ENCODE assay signal across 2 cellular contexts in genomic region chr22:38716827-38717226, GRCh38.
TF ChIP-seq lines count a peak whose summit lies in the region.

No MANE protein-coding gene starts in this region.

TF ChIP-seq in GM23338, 12 proteins besides CTCF, POLR2A, EP300 and RAD21 (continued from another document):
- TF ChIP-seq, protein P1, sequence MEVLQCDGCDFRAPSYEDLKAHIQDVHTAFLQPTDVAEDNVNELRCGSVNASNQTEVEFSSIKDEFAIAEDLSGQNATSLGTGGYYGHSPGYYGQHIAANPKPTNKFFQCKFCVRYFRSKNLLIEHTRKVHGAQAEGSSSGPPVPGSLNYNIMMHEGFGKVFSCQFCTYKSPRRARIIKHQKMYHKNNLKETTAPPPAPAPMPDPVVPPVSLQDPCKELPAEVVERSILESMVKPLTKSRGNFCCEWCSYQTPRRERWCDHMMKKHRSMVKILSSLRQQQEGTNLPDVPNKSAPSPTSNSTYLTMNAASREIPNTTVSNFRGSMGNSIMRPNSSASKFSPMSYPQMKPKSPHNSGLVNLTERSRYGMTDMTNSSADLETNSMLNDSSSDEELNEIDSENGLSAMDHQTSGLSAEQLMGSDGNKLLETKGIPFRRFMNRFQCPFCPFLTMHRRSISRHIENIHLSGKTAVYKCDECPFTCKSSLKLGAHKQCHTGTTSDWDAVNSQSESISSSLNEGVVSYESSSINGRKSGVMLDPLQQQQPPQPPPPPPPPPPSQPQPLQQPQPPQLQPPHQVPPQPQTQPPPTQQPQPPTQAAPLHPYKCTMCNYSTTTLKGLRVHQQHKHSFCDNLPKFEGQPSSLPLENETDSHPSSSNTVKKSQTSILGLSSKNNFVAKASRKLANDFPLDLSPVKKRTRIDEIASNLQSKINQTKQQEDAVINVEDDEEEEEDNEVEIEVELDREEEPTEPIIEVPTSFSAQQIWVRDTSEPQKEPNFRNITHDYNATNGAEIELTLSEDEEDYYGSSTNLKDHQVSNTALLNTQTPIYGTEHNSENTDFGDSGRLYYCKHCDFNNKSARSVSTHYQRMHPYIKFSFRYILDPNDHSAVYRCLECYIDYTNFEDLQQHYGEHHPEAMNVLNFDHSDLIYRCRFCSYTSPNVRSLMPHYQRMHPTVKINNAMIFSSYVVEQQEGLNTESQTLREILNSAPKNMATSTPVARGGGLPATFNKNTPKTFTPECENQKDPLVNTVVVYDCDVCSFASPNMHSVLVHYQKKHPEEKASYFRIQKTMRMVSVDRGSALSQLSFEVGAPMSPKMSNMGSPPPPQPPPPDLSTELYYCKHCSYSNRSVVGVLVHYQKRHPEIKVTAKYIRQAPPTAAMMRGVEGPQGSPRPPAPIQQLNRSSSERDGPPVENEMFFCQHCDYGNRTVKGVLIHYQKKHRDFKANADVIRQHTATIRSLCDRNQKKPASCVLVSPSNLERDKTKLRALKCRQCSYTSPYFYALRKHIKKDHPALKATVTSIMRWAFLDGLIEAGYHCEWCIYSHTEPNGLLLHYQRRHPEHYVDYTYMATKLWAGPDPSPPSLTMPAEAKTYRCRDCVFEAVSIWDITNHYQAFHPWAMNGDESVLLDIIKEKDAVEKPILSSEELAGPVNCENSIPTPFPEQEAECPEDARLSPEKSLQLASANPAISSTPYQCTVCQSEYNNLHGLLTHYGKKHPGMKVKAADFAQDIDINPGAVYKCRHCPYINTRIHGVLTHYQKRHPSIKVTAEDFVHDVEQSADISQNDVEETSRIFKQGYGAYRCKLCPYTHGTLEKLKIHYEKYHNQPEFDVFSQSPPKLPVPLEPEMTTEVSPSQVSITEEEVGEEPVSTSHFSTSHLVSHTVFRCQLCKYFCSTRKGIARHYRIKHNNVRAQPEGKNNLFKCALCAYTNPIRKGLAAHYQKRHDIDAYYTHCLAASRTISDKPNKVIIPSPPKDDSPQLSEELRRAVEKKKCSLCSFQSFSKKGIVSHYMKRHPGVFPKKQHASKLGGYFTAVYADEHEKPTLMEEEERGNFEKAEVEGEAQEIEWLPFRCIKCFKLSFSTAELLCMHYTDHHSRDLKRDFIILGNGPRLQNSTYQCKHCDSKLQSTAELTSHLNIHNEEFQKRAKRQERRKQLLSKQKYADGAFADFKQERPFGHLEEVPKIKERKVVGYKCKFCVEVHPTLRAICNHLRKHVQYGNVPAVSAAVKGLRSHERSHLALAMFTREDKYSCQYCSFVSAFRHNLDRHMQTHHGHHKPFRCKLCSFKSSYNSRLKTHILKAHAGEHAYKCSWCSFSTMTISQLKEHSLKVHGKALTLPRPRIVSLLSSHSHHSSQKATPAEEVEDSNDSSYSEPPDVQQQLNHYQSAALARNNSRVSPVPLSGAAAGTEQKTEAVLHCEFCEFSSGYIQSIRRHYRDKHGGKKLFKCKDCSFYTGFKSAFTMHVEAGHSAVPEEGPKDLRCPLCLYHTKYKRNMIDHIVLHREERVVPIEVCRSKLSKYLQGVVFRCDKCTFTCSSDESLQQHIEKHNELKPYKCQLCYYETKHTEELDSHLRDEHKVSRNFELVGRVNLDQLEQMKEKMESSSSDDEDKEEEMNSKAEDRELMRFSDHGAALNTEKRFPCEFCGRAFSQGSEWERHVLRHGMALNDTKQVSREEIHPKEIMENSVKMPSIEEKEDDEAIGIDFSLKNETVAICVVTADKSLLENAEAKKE (CRISPR knock-in tag; IDR thresholded peaks at IDR 0.05) = no peak
- TF ChIP-seq REST (IDR thresholded peaks at IDR 0.05; ENCODE audit: unreplicated experiment) (no peak), ZNF331 (CRISPR knock-in tag; IDR thresholded peaks at IDR 0.05; ENCODE audit: low read depth) (no peak), NANOG (IDR thresholded peaks at IDR 0.05; ENCODE audit: borderline replicate concordance) (no peak), POLR2AphosphoS5 (IDR thresholded peaks at IDR 0.05; ENCODE audit: low read depth) (no peak), ZNF114 (CRISPR knock-in tag; IDR thresholded peaks at IDR 0.05) (no peak), EZH2 (IDR thresholded peaks at IDR 0.05; ENCODE audit: low read depth, unreplicated experiment) (no peak), STAT1 (IDR thresholded peaks at IDR 0.05; ENCODE audit: unreplicated experiment) (no peak), CREB1 (CRISPR knock-in tag; IDR thresholded peaks at IDR 0.05; ENCODE audit: low read depth) (no peak), EZH2phosphoT487 (IDR thresholded peaks at IDR 0.05; ENCODE audit: unreplicated experiment) (no peak), JUNB (IDR thresholded peaks at IDR 0.05; ENCODE audit: unreplicated experiment) (no peak)

TF ChIP-seq in WTC11, 78 proteins besides CTCF, POLR2A, EP300 and RAD21:
- TF ChIP-seq, protein P2, sequence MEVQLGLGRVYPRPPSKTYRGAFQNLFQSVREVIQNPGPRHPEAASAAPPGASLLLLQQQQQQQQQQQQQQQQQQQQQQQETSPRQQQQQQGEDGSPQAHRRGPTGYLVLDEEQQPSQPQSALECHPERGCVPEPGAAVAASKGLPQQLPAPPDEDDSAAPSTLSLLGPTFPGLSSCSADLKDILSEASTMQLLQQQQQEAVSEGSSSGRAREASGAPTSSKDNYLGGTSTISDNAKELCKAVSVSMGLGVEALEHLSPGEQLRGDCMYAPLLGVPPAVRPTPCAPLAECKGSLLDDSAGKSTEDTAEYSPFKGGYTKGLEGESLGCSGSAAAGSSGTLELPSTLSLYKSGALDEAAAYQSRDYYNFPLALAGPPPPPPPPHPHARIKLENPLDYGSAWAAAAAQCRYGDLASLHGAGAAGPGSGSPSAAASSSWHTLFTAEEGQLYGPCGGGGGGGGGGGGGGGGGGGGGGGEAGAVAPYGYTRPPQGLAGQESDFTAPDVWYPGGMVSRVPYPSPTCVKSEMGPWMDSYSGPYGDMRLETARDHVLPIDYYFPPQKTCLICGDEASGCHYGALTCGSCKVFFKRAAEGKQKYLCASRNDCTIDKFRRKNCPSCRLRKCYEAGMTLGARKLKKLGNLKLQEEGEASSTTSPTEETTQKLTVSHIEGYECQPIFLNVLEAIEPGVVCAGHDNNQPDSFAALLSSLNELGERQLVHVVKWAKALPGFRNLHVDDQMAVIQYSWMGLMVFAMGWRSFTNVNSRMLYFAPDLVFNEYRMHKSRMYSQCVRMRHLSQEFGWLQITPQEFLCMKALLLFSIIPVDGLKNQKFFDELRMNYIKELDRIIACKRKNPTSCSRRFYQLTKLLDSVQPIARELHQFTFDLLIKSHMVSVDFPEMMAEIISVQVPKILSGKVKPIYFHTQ (CRISPR knock-in tag; IDR thresholded peaks at IDR 0.05) = no peak
- no peak for TF ChIP-seq KAT7 (CRISPR knock-in tag; IDR thresholded peaks at IDR 0.05; ENCODE audit: borderline replicate concordance)
